Comparison of ENCODE assay signal across 1 cellular context in the genomic region with DNA sequence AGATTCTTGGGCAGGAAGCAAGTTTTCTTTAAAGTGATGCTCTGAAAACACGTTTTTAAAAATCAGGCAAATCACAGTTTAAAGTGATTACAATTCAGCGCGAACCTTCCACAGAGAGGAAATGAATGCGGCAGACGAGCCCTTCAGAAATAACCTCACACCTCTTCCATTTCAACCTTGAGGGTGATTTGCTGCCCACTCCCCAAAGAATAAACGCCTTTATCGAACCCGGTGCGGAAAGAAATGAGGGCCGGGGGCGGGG.
TF ChIP-seq lines count a peak whose summit lies in the region.

No MANE protein-coding gene starts in this region.

TF ChIP-seq in HepG2, 621 proteins besides CTCF, POLR2A, EP300 and RAD21 (continued from another document):
- TF ChIP-seq, protein P1, sequence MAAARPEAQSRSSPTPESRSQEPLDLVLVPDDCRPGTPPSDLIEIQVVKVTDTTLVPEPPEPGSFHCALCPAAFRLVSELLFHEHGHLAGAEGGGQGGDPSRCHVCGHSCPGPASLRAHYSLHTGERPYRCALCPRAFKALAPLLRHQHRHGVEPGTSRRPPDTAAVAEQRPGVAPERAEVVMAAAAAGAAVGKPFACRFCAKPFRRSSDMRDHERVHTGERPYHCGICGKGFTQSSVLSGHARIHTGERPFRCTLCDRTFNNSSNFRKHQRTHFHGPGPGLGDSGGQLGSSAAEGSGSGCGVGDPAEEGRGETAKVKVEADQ (CRISPR knock-in tag; IDR thresholded peaks at IDR 0.05; ENCODE audit: borderline replicate concordance): no peak
- TF ChIP-seq CAMTA2 (CRISPR knock-in tag; IDR thresholded peaks at IDR 0.05; ENCODE audit: borderline replicate concordance): no peak
- TF ChIP-seq, protein P2, sequence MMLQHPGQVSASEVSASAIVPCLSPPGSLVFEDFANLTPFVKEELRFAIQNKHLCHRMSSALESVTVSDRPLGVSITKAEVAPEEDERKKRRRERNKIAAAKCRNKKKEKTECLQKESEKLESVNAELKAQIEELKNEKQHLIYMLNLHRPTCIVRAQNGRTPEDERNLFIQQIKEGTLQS (CRISPR knock-in tag; IDR thresholded peaks at IDR 0.05): no peak
- TF ChIP-seq, protein P3, sequence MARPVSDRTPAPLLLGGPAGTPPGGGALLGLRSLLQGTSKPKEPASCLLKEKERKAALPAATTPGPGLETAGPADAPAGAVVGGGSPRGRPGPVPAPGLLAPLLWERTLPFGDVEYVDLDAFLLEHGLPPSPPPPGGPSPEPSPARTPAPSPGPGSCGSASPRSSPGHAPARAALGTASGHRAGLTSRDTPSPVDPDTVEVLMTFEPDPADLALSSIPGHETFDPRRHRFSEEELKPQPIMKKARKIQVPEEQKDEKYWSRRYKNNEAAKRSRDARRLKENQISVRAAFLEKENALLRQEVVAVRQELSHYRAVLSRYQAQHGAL (CRISPR knock-in tag; IDR thresholded peaks at IDR 0.05; ENCODE audit: not compliant biosample characterization): no peak
- no peak for TF ChIP-seq SNAI1 (CRISPR knock-in tag; IDR thresholded peaks at IDR 0.05; ENCODE audit: borderline replicate concordance)
- no peak for TF ChIP-seq ZKSCAN8 (CRISPR knock-in tag; IDR thresholded peaks at IDR 0.05; ENCODE audit: borderline replicate concordance)
- TF ChIP-seq, protein P4, sequence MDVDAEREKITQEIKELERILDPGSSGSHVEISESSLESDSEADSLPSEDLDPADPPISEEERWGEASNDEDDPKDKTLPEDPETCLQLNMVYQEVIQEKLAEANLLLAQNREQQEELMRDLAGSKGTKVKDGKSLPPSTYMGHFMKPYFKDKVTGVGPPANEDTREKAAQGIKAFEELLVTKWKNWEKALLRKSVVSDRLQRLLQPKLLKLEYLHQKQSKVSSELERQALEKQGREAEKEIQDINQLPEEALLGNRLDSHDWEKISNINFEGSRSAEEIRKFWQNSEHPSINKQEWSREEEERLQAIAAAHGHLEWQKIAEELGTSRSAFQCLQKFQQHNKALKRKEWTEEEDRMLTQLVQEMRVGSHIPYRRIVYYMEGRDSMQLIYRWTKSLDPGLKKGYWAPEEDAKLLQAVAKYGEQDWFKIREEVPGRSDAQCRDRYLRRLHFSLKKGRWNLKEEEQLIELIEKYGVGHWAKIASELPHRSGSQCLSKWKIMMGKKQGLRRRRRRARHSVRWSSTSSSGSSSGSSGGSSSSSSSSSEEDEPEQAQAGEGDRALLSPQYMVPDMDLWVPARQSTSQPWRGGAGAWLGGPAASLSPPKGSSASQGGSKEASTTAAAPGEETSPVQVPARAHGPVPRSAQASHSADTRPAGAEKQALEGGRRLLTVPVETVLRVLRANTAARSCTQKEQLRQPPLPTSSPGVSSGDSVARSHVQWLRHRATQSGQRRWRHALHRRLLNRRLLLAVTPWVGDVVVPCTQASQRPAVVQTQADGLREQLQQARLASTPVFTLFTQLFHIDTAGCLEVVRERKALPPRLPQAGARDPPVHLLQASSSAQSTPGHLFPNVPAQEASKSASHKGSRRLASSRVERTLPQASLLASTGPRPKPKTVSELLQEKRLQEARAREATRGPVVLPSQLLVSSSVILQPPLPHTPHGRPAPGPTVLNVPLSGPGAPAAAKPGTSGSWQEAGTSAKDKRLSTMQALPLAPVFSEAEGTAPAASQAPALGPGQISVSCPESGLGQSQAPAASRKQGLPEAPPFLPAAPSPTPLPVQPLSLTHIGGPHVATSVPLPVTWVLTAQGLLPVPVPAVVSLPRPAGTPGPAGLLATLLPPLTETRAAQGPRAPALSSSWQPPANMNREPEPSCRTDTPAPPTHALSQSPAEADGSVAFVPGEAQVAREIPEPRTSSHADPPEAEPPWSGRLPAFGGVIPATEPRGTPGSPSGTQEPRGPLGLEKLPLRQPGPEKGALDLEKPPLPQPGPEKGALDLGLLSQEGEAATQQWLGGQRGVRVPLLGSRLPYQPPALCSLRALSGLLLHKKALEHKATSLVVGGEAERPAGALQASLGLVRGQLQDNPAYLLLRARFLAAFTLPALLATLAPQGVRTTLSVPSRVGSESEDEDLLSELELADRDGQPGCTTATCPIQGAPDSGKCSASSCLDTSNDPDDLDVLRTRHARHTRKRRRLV (CRISPR knock-in tag; IDR thresholded peaks at IDR 0.05): no peak
- no peak for TF ChIP-seq ZMYM2 (CRISPR knock-in tag; IDR thresholded peaks at IDR 0.05)
- no peak for TF ChIP-seq STAT5B (CRISPR knock-in tag; IDR thresholded peaks at IDR 0.05)
- TF ChIP-seq TCF12 (IDR thresholded peaks at IDR 0.05): no peak
- no peak for TF ChIP-seq TCF12 (CRISPR knock-in tag; IDR thresholded peaks at IDR 0.05)
